In genomic region chr9:36036780-36037579, GRCh38 we compare ENCODE assay signal across 8 cellular contexts. TPM values are rescaled to one million over a fixed set of nuclear protein-coding genes. Genes with fewer than 3 reads are reported as not detected.
DNase-seq lines count a peak whose midpoint lies in the region; ATAC-seq and TF ChIP-seq lines count a peak whose summit lies in the region.

A gene with protein sequence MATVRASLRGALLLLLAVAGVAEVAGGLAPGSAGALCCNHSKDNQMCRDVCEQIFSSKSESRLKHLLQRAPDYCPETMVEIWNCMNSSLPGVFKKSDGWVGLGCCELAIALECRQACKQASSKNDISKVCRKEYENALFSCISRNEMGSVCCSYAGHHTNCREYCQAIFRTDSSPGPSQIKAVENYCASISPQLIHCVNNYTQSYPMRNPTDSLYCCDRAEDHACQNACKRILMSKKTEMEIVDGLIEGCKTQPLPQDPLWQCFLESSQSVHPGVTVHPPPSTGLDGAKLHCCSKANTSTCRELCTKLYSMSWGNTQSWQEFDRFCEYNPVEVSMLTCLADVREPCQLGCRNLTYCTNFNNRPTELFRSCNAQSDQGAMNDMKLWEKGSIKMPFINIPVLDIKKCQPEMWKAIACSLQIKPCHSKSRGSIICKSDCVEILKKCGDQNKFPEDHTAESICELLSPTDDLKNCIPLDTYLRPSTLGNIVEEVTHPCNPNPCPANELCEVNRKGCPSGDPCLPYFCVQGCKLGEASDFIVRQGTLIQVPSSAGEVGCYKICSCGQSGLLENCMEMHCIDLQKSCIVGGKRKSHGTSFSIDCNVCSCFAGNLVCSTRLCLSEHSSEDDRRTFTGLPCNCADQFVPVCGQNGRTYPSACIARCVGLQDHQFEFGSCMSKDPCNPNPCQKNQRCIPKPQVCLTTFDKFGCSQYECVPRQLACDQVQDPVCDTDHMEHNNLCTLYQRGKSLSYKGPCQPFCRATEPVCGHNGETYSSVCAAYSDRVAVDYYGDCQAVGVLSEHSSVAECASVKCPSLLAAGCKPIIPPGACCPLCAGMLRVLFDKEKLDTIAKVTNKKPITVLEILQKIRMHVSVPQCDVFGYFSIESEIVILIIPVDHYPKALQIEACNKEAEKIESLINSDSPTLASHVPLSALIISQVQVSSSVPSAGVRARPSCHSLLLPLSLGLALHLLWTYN (plus strand): TSS chr9:36036913. CDS start chr9:36036999, 86 bp downstream.

- ATAC-seq in HG02571 (IDR thresholded peaks at IDR 0.05; ENCODE audit: unreplicated experiment) (peak; percentile 85), aorta (ENCODE audit: low FRiP score) (peak; percentile 93)

- in situ Hi-C loops in astrocyte of the spinal cord (cut with HindIII; ENCODE audit: low sequenced_read_pairs): no loop called here

- H3K9me3 ChIP-seq in aorta (ENCODE audit: control insufficient read depth, low read length): no peaks in the 10 kb centered on the region

- peaks cover 0 to 5% of the 10 kb centered on the region in 2 donors for H3K4me1 ChIP-seq in aorta (ENCODE audit: control insufficient read depth in 1 of 2, insufficient read depth in 2 of 2, low read length in 2 of 2)

- H3K27me3 ChIP-seq in GM06990 (replicated peaks; ENCODE audit: control insufficient read depth, insufficient read depth, low read length) (no peaks in the 10 kb centered on the region), aorta (ENCODE audit: control insufficient read depth in 1 of 2, insufficient read depth in 2 of 2, low read length in 1 of 2) (no peaks in the 10 kb centered on the region)

- H3K27ac ChIP-seq in aorta (ENCODE audit: low read depth in 1 of 2, low read length in 2 of 2): peak within 1 kb of the TSS in 1 of 2 donors; percentile 55

- DNase-seq in GM06990 (ENCODE audit: extremely low read depth, insufficient read length) (peak; percentile 77), NCI-H1417 treated with DMSO at 0.1 percent for 48 hours (lab: John Stamatoyannopoulos, UW) (peak; percentile 2), T1000 (lab: John Stamatoyannopoulos, UW) (peak; percentile 68), astrocyte of the spinal cord (ENCODE audit: low read depth, low spot score) (peak; percentile 57), hypothalamus (lab: John Stamatoyannopoulos, UW) (peak; percentile 24 to 93 (median 81)), retinal pigment epithelial cell (ENCODE audit: low read depth) (no peak), aorta (peak; percentile 94 to 97)

- H3K36me3 ChIP-seq in GM06990 (ENCODE audit: control insufficient read depth, insufficient read depth, low read length): no peaks in the 10 kb centered on the region
- no peaks in the 10 kb centered on the region for H3K36me3 ChIP-seq in aorta (ENCODE audit: control insufficient read depth in 1 of 2, insufficient read depth in 2 of 2, low read length in 1 of 2)

- TF ChIP-seq CTCF in GM06990 (IDR thresholded peaks at IDR 0.05; ENCODE audit: insufficient read depth, low read length, poor library complexity, severe bottlenecking): no peak
- TF ChIP-seq CTCF in astrocyte of the spinal cord (IDR thresholded peaks at IDR 0.05; ENCODE audit: low read depth, low read length): no peak
- no peak for TF ChIP-seq CTCF in retinal pigment epithelial cell (conservative IDR thresholded peaks at IDR 0.05; ENCODE audit: low read depth, low read length)

- H3K4me3 ChIP-seq in GM06990 (replicated peaks; ENCODE audit: low read depth, low read length) (peak within 1 kb of the TSS; percentile 84), astrocyte of the spinal cord (ENCODE audit: low read depth, low read length) (peak within 1 kb of the TSS; percentile 80), retinal pigment epithelial cell (ENCODE audit: low read length) (peak within 1 kb of the TSS; percentile 80), aorta (ENCODE audit: low read length in 2 of 2) (peak within 1 kb of the TSS; percentile 85 to 90)

- intact Hi-C loops in aorta (cut with DNase I): no loop called here

- WGBS in aorta, 2 donors: 0% methylated on average over 60 to 80 of the region's 80 CpGs

RNA-seq across cellular contexts. Expression of the gene that starts here (rescaled TPM):
- total RNA-seq in aorta: 10 to 100 TPM; 28.9 to 34.1 TPM
- 10 to 100 TPM in 1 of 2 donors, 1 to 10 TPM in 1; 6.0 to 19.9 TPM for polyA plus RNA-seq in aorta
